24 cellular contexts compared by ENCODE assay signal in genomic region chr20:2612073-2612472, GRCh38.
"Had no signal": no experiment of that assay in that cellular context is flagged by ENCODE, and none has a peak within 500 bp of the region (broad histone marks: within the 10 kb centered on the region; RNA-seq: fewer than 3 reads in every experiment).

No MANE protein-coding gene starts in this region.

- H3K27me3 ChIP-seq: testis, thyroid gland, tibial nerve, upper lobe of left lung, upper lobe of right lung, uterus had no signal

- H3K9me3 ChIP-seq: testis, thyroid gland, upper lobe of right lung had no signal

- H3K36me3 ChIP-seq: stomach, suprapubic skin, thoracic aorta, thyroid gland, tibial artery, tibial nerve, transverse colon, upper lobe of left lung, upper lobe of right lung, uterus had no signal

- H3K27ac ChIP-seq: stomach, suprapubic skin, testis, thoracic aorta, thyroid gland, tibial artery, tibial nerve, transverse colon, upper lobe of left lung, upper lobe of right lung, uterus had no signal

- DNase-seq: stimulated activated CD4-positive, alpha-beta T cell treated with anti-CD3 and anti-CD28 coated beads, Interleukin-2, amount 100 ng/mL, for 24 hours; stimulated activated CD4-positive, alpha-beta T cell treated with anti-CD3 and anti-CD28 coated beads, Interleukin-2, amount 100 ng/mL, for 48 hours; stimulated activated CD4-positive, alpha-beta T cell treated with anti-CD3 and anti-CD28 coated beads, Interleukin-4, amount 100 ng/mL, for 1 hour; stimulated activated CD4-positive, alpha-beta T cell treated with anti-CD3 and anti-CD28 coated beads, Interleukin-4, amount 100 ng/mL, for 24 hours; stimulated activated CD4-positive, alpha-beta T cell treated with anti-CD3 and anti-CD28 coated beads, Interleukin-4, amount 100 ng/mL, for 4 hours; stimulated activated CD8-positive, alpha-beta memory T cell treated with anti-CD3 and anti-CD28 coated beads, Interleukin-4, amount 100 ng/mL, for 48 hours; stimulated activated naive B cell treated with anti-CD40 and anti-IgM and Interleukin-4, amounts not matched to agents 10 μg/mL and 1 μg/mL and 100 μg/mL, for 72 hours; stimulated activated naive CD4-positive, alpha-beta T cell; stimulated activated naive CD4-positive, alpha-beta T cell treated with Interleukin-2 at 50 U/mL for 16 hours; stimulated activated naive CD8-positive, alpha-beta T cell treated with anti-CD3 and anti-CD28 coated beads, Interleukin-15, amount 100 ng/mL, for 72 hours; stimulated activated naive CD8-positive, alpha-beta T cell treated with anti-CD3 and anti-CD28 coated beads, Interleukin-15, Interleukin-2, amounts not matched to agents 100 U/mL and 50 U/mL, for 24 hours; stomach; substantia nigra; testis; thyroid gland; tibial artery; transverse colon; trophoblast cell; upper lobe of right lung; uterus had no signal

- H3K4me1 ChIP-seq: stomach, suprapubic skin, testis, thyroid gland, tibial artery, tibial nerve, transverse colon, upper lobe of left lung, upper lobe of right lung, uterus had no signal

- H3K4me3 ChIP-seq: stomach, suprapubic skin, testis, thoracic aorta, thyroid gland, tibial artery, tibial nerve, transverse colon, upper lobe of left lung, upper lobe of right lung, uterus had no signal
